ENCODE assay signal across 1 cellular context in the genomic region with DNA sequence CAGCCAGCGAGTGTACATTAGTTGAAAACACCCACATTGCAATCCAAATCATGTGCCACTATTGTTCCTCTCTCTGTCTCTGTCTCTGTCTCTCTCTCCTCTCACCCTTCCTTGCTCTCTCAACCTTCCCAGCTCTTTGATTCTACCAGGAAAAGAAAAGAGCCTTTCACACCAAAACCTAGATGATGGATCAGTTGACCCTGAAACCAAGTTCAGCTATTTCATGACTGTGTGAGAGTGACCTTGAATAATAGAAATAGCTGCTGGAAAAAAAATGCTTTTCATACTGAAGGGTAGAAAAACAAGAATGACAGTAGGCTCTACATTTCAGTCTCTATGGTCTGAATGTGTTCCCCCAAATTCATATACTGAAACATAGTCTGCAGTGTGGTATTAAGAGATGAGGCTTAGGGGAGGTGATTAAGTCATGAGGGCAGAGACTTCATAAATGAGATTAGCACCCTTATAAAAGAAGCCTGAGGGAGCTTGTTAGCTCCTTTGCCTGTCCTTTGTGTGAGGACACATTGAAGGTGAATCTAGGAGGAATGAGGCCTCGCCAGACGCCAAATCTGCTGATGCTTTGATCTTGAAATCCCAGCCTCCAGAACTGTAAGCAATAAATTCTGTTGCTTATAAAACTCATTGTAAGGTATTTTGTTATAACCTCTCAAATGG.
TF ChIP-seq lines count a peak whose summit lies in the region.

No MANE protein-coding gene starts in this region.

TF ChIP-seq in HepG2, 621 proteins besides CTCF, POLR2A, EP300 and RAD21 (continued from another document and continues in another):
- TF ChIP-seq, protein P1, sequence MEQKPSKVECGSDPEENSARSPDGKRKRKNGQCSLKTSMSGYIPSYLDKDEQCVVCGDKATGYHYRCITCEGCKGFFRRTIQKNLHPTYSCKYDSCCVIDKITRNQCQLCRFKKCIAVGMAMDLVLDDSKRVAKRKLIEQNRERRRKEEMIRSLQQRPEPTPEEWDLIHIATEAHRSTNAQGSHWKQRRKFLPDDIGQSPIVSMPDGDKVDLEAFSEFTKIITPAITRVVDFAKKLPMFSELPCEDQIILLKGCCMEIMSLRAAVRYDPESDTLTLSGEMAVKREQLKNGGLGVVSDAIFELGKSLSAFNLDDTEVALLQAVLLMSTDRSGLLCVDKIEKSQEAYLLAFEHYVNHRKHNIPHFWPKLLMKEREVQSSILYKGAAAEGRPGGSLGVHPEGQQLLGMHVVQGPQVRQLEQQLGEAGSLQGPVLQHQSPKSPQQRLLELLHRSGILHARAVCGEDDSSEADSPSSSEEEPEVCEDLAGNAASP (CRISPR knock-in tag; IDR thresholded peaks at IDR 0.05; ENCODE audit: borderline replicate concordance), result peak; percentile 90
- TF ChIP-seq, protein P2, sequence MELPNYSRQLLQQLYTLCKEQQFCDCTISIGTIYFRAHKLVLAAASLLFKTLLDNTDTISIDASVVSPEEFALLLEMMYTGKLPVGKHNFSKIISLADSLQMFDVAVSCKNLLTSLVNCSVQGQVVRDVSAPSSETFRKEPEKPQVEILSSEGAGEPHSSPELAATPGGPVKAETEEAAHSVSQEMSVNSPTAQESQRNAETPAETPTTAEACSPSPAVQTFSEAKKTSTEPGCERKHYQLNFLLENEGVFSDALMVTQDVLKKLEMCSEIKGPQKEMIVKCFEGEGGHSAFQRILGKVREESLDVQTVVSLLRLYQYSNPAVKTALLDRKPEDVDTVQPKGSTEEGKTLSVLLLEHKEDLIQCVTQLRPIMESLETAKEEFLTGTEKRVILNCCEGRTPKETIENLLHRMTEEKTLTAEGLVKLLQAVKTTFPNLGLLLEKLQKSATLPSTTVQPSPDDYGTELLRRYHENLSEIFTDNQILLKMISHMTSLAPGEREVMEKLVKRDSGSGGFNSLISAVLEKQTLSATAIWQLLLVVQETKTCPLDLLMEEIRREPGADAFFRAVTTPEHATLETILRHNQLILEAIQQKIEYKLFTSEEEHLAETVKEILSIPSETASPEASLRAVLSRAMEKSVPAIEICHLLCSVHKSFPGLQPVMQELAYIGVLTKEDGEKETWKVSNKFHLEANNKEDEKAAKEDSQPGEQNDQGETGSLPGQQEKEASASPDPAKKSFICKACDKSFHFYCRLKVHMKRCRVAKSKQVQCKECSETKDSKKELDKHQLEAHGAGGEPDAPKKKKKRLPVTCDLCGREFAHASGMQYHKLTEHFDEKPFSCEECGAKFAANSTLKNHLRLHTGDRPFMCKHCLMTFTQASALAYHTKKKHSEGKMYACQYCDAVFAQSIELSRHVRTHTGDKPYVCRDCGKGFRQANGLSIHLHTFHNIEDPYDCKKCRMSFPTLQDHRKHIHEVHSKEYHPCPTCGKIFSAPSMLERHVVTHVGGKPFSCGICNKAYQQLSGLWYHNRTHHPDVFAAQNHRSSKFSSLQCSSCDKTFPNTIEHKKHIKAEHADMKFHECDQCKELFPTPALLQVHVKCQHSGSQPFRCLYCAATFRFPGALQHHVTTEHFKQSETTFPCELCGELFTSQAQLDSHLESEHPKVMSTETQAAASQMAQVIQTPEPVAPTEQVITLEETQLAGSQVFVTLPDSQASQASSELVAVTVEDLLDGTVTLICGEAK (IDR thresholded peaks at IDR 0.05), result no peak
- TF ChIP-seq, protein P2 (CRISPR knock-in tag; IDR thresholded peaks at IDR 0.05), result no peak
- TF ChIP-seq, protein P3, sequence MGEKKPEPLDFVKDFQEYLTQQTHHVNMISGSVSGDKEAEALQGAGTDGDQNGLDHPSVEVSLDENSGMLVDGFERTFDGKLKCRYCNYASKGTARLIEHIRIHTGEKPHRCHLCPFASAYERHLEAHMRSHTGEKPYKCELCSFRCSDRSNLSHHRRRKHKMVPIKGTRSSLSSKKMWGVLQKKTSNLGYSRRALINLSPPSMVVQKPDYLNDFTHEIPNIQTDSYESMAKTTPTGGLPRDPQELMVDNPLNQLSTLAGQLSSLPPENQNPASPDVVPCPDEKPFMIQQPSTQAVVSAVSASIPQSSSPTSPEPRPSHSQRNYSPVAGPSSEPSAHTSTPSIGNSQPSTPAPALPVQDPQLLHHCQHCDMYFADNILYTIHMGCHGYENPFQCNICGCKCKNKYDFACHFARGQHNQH (CRISPR knock-in tag; IDR thresholded peaks at IDR 0.05), result 0 out of 2 replicates have a peak, but pooled peaks have one; percentile 40
- TF ChIP-seq BORCS8-MEF2B (CRISPR knock-in tag; IDR thresholded peaks at IDR 0.05) (no peak), ZNF777 (CRISPR knock-in tag; IDR thresholded peaks at IDR 0.05) (no peak), ZNF781 (CRISPR knock-in tag; IDR thresholded peaks at IDR 0.05; ENCODE audit: borderline replicate concordance, not compliant biosample characterization) (no peak), TCF12 (IDR thresholded peaks at IDR 0.05) (no peak), TCF12 (CRISPR knock-in tag; IDR thresholded peaks at IDR 0.05) (no peak), IKZF4 (CRISPR knock-in tag; IDR thresholded peaks at IDR 0.05; ENCODE audit: borderline replicate concordance, low read depth, not compliant biosample characterization) (no peak), GFI1 (CRISPR knock-in tag; IDR thresholded peaks at IDR 0.05; ENCODE audit: borderline replicate concordance) (no peak), ZNF446 (CRISPR knock-in tag; IDR thresholded peaks at IDR 0.05) (no peak), ZNF34 (CRISPR knock-in tag; IDR thresholded peaks at IDR 0.05; ENCODE audit: borderline replicate concordance) (no peak), ELF1 (CRISPR knock-in tag; IDR thresholded peaks at IDR 0.05) (no peak), ZNF33B (CRISPR knock-in tag; IDR thresholded peaks at IDR 0.05) (no peak), ZFP36L1 (CRISPR knock-in tag; IDR thresholded peaks at IDR 0.05) (no peak), CEBPG (CRISPR knock-in tag; IDR thresholded peaks at IDR 0.05) (peak; percentile 3; the same call in 1 of the 2 replicates), SMARCE1 (IDR thresholded peaks at IDR 0.05; ENCODE audit: borderline replicate concordance) (no peak), ZNF20 (CRISPR knock-in tag; IDR thresholded peaks at IDR 0.05) (no peak), ISL2 (CRISPR knock-in tag; IDR thresholded peaks at IDR 0.05) (peak; percentile 59; the same call in 1 of the 2 replicates), ZNF839 (CRISPR knock-in tag; IDR thresholded peaks at IDR 0.05; ENCODE audit: borderline replicate concordance) (no peak), RBAK (CRISPR knock-in tag; IDR thresholded peaks at IDR 0.05) (no peak), GLI4 (CRISPR knock-in tag; IDR thresholded peaks at IDR 0.05; ENCODE audit: borderline replicate concordance) (no peak)
- TF ChIP-seq, protein P4, sequence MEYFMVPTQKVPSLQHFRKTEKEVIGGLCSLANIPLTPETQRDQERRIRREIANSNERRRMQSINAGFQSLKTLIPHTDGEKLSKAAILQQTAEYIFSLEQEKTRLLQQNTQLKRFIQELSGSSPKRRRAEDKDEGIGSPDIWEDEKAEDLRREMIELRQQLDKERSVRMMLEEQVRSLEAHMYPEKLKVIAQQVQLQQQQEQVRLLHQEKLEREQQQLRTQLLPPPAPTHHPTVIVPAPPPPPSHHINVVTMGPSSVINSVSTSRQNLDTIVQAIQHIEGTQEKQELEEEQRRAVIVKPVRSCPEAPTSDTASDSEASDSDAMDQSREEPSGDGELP (IDR thresholded peaks at IDR 0.05; ENCODE audit: borderline replicate concordance, low read depth), result no peak
- TF ChIP-seq, protein P5, sequence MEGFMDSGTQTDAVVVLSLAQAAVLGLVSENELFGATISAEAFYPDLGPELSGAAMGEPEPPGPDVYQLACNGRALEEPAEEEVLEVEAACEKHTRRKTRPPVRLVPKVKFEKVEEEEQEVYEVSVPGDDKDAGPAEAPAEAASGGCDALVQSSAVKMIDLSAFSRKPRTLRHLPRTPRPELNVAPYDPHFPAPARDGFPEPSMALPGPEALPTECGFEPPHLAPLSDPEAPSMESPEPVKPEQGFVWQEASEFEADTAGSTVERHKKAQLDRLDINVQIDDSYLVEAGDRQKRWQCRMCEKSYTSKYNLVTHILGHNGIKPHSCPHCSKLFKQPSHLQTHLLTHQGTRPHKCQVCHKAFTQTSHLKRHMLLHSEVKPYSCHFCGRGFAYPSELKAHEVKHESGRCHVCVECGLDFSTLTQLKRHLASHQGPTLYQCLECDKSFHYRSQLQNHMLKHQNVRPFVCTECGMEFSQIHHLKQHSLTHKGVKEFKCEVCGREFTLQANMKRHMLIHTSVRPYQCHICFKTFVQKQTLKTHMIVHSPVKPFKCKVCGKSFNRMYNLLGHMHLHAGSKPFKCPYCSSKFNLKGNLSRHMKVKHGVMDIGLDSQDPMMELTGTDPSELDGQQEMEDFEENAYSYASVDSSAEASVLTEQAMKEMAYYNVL (CRISPR knock-in tag; IDR thresholded peaks at IDR 0.05; ENCODE audit: borderline replicate concordance), result peak; percentile 100
- TF ChIP-seq, protein P6, sequence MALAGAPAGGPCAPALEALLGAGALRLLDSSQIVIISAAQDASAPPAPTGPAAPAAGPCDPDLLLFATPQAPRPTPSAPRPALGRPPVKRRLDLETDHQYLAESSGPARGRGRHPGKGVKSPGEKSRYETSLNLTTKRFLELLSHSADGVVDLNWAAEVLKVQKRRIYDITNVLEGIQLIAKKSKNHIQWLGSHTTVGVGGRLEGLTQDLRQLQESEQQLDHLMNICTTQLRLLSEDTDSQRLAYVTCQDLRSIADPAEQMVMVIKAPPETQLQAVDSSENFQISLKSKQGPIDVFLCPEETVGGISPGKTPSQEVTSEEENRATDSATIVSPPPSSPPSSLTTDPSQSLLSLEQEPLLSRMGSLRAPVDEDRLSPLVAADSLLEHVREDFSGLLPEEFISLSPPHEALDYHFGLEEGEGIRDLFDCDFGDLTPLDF (CRISPR knock-in tag; IDR thresholded peaks at IDR 0.05), result no peak
- TF ChIP-seq, protein P7, sequence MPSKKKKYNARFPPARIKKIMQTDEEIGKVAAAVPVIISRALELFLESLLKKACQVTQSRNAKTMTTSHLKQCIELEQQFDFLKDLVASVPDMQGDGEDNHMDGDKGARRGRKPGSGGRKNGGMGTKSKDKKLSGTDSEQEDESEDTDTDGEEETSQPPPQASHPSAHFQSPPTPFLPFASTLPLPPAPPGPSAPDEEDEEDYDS (CRISPR knock-in tag; IDR thresholded peaks at IDR 0.05), result no peak
- TF ChIP-seq, protein P8, sequence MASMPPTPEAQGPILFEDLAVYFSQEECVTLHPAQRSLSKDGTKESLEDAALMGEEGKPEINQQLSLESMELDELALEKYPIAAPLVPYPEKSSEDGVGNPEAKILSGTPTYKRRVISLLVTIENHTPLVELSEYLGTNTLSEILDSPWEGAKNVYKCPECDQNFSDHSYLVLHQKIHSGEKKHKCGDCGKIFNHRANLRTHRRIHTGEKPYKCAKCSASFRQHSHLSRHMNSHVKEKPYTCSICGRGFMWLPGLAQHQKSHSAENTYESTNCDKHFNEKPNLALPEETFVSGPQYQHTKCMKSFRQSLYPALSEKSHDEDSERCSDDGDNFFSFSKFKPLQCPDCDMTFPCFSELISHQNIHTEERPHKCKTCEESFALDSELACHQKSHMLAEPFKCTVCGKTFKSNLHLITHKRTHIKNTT (CRISPR knock-in tag; IDR thresholded peaks at IDR 0.05), result no peak
- TF ChIP-seq, protein P9, sequence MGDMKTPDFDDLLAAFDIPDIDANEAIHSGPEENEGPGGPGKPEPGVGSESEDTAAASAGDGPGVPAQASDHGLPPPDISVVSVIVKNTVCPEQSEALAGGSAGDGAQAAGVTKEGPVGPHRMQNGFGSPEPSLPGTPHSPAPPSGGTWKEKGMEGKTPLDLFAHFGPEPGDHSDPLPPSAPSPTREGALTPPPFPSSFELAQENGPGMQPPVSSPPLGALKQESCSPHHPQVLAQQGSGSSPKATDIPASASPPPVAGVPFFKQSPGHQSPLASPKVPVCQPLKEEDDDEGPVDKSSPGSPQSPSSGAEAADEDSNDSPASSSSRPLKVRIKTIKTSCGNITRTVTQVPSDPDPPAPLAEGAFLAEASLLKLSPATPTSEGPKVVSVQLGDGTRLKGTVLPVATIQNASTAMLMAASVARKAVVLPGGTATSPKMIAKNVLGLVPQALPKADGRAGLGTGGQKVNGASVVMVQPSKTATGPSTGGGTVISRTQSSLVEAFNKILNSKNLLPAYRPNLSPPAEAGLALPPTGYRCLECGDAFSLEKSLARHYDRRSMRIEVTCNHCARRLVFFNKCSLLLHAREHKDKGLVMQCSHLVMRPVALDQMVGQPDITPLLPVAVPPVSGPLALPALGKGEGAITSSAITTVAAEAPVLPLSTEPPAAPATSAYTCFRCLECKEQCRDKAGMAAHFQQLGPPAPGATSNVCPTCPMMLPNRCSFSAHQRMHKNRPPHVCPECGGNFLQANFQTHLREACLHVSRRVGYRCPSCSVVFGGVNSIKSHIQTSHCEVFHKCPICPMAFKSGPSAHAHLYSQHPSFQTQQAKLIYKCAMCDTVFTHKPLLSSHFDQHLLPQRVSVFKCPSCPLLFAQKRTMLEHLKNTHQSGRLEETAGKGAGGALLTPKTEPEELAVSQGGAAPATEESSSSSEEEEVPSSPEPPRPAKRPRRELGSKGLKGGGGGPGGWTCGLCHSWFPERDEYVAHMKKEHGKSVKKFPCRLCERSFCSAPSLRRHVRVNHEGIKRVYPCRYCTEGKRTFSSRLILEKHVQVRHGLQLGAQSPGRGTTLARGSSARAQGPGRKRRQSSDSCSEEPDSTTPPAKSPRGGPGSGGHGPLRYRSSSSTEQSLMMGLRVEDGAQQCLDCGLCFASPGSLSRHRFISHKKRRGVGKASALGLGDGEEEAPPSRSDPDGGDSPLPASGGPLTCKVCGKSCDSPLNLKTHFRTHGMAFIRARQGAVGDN (CRISPR knock-in tag; IDR thresholded peaks at IDR 0.05), result no peak
